13 cellular contexts compared by ENCODE assay signal in the genomic region with DNA sequence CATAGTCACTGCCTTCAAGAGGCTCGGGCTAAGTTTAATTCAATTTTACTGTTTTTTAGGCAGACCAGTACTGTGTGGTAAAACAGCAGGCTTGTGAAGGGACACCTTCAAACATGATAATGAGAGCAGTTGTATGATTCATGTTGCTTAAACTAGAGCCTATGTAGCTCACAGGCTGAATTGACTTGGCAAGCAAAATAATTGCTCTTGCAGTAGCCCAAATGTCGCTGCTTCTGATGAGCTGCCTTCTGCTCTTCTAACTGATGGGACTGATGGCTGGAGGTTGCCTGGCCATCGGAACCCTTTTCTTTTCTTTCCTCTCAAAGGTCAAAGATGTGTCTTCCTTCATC.
DNase-seq lines count a peak whose midpoint lies in the region; FAIRE-seq and TF ChIP-seq lines count a peak whose summit lies in the region.
"Had no signal": no experiment of that assay in that cellular context is flagged by ENCODE, and none has a peak within 500 bp of the region (broad histone marks: within the 10 kb centered on the region; RNA-seq: fewer than 3 reads in every experiment).

No MANE protein-coding gene starts in this region.

- H3K4me3 ChIP-seq in Peyer's patch: no peak overlapping the region
- H3K4me3 ChIP-seq in uterus: no peak overlapping the region
- H3K4me3 ChIP-seq: right lobe of liver had no signal

- peak; percentile 24 for DNase-seq in stimulated activated CD4-positive, alpha-beta T cell treated with anti-CD3 and anti-CD28 coated beads, Interleukin-1b, Interleukin-23, amount 100 ng/mL, for 48 hours
- no peak for DNase-seq in stimulated activated CD4-positive, alpha-beta T cell treated with anti-CD3 and anti-CD28 coated beads, Interleukin-2, amount 100 ng/mL, for 48 hours
- DNase-seq in Peyer's patch (no peak), cerebellar nuclear complex (lab: John Stamatoyannopoulos, UW) (peak; percentile 74 to 79), superior temporal gyrus (ENCODE audit: extremely low spot score) (peak; percentile 61), urothelium cell line (ENCODE audit: low spot score) (no peak), uterus (no peak)
- no peak for DNase-seq in stimulated activated CD8-positive, alpha-beta memory T cell treated with anti-CD3 and anti-CD28 coated beads, Interleukin-4, amount 100 ng/mL, for 48 hours
- DNase-seq: GOT3, right lobe of liver had no signal

- intact Hi-C loops in uterus (cut with DNase I; ENCODE audit: low total_unique reads): no loop called here

- H3K36me3 ChIP-seq in Peyer's patch (no peaks in the 10 kb centered on the region), uterus (no peaks in the 10 kb centered on the region)
- H3K36me3 ChIP-seq: right lobe of liver had no signal

- no peaks in the 10 kb centered on the region for H3K9me3 ChIP-seq in Peyer's patch
- no peaks in the 10 kb centered on the region for H3K9me3 ChIP-seq in uterus
- H3K9me3 ChIP-seq: right lobe of liver had no signal

- TF ChIP-seq POLR2A in Peyer's patch (IDR thresholded peaks at IDR 0.05) (no peak), uterus (IDR thresholded peaks at IDR 0.05) (no peak)

- H3K27ac ChIP-seq in Peyer's patch: peak overlapping the region in 3 of 4 donors; percentile 2 to 47 (median 36)
- no peak overlapping the region for H3K27ac ChIP-seq in uterus
- H3K27ac ChIP-seq: C4-2B, KMS-11, right lobe of liver had no signal

- FAIRE-seq in urothelium cell line (lab: Jason Lieb, UNC): no peak
- FAIRE-seq: G401.6 had no signal

- TF ChIP-seq CTCF in Peyer's patch (IDR thresholded peaks at IDR 0.05) (no peak), uterus (IDR thresholded peaks at IDR 0.05) (no peak)

- H3K4me1 ChIP-seq in Peyer's patch: peaks cover 0 to 28% (median 10%) of the 10 kb centered on the region in 4 donors
- no peaks in the 10 kb centered on the region for H3K4me1 ChIP-seq in uterus
- H3K4me1 ChIP-seq: right lobe of liver had no signal

- H3K27me3 ChIP-seq in Peyer's patch (no peaks in the 10 kb centered on the region), uterus (no peaks in the 10 kb centered on the region)
- H3K27me3 ChIP-seq: right lobe of liver had no signal

Comparison
In these comparisons a context has a peak if more than half of its experiments do, and no peak if none do; other contexts are left out.
1. DNase-seq: peak in stimulated activated CD4-positive, alpha-beta T cell treated with anti-CD3 and anti-CD28 coated beads, Interleukin-1b, Interleukin-23, amount 100 ng/mL, for 48 hours (single experiment), cerebellar nuclear complex (2 of 2) and superior temporal gyrus (single experiment); none in stimulated activated CD4-positive, alpha-beta T cell treated with anti-CD3 and anti-CD28 coated beads, Interleukin-2, amount 100 ng/mL, for 48 hours (0 of 2), Peyer's patch (0 of 3), stimulated activated CD8-positive, alpha-beta memory T cell treated with anti-CD3 and anti-CD28 coated beads, Interleukin-4, amount 100 ng/mL, for 48 hours (single experiment), urothelium cell line (single experiment) and uterus (0 of 2).
2. H3K27ac ChIP-seq: peak in Peyer's patch (3 of 4); none in uterus (0 of 2).